In the genomic region with DNA sequence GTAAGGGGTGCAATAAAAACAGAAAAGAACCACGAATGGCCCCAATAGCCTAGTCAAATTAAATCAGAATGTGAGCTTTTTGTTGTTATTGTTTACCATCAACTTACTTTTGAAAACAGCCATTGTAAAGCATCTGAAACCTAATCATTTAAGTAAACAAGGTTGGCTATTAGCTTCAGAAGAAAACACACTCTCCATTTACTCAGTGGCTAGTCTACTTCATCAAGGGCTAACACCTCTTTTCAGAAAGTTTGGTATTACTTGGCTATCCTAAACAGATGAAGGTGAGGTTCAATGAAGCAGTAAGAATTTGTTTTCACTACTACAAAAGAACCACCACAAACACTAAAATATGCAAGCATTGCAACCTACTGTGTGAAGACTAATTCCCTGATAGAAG, we compare ENCODE assay signal across 16 cellular contexts.
DNase-seq lines count a peak whose midpoint lies in the region; ATAC-seq and TF ChIP-seq lines count a peak whose summit lies in the region.
"Had no signal": no experiment of that assay in that cellular context is flagged by ENCODE, and none has a peak within 500 bp of the region (broad histone marks: within the 10 kb centered on the region; RNA-seq: fewer than 3 reads in every experiment).

No MANE protein-coding gene starts in this region.

- H2AFZ ChIP-seq in mammary epithelial cell (ENCODE audit: low read depth, low read length): no peak overlapping the region
- H2AFZ ChIP-seq: GM23248 had no signal

- H3K9me3 ChIP-seq in mammary epithelial cell (replicated peaks; ENCODE audit: insufficient read depth, low read length) (no peaks in the 10 kb centered on the region), suprapubic skin (no peaks in the 10 kb centered on the region)
- H3K9me3 ChIP-seq: BLaER1, Caco-2 had no signal

- peak; percentile 52 for DNase-seq in NCI-H2107 treated with DMSO at 0.1 percent for 48 hours (lab: John Stamatoyannopoulos, UW; ENCODE audit: unreplicated experiment)
- DNase-seq in NCI-H2107 (lab: John Stamatoyannopoulos, UW): no peak
- DNase-seq in H7: peak; percentile 2
- no peak for DNase-seq in WTC11 (ENCODE audit: low spot score)
- DNase-seq in mammary epithelial cell: no peak
- no peak for DNase-seq in suprapubic skin (ENCODE audit: low spot score in 2 of 2)
- DNase-seq: 8988T; AML-193; Caco-2; CD8-positive, alpha-beta memory T cell; GF-D8; H9 had no signal

- peak; percentile 38; the same call in 1 of the 2 replicates for ATAC-seq in WTC11
- no peak for ATAC-seq in HG02623 (IDR thresholded peaks at IDR 0.05; ENCODE audit: unreplicated experiment)
- ATAC-seq: HepG2 had no signal

- no peaks in the 10 kb centered on the region for H3K36me3 Mint-ChIP-seq in WTC11
- H3K36me3 Mint-ChIP-seq: CD8-positive, alpha-beta memory T cell had no signal

- H3K27me3 ChIP-seq in H7 (ENCODE audit: control insufficient read depth, insufficient read depth, low read length) (no peaks in the 10 kb centered on the region; the same call in 1 of the 2 replicates), mammary epithelial cell (ENCODE audit: insufficient read depth, low read length) (no peaks in the 10 kb centered on the region), suprapubic skin (no peaks in the 10 kb centered on the region)
- H3K27me3 ChIP-seq: BLaER1 had no signal

- H3K4me2 ChIP-seq in mammary epithelial cell (ENCODE audit: insufficient read depth, low read depth, low read length): no peak overlapping the region
- H3K4me2 ChIP-seq: BLaER1 had no signal

- no peaks in the 10 kb centered on the region for H3K9me3 Mint-ChIP-seq in WTC11
- H3K9me3 Mint-ChIP-seq: H9 had no signal

- intact Hi-C loops in mammary epithelial cell (cut with micrococcal nuclease): loop anchor here (1.0 to 5.0 kb wide), 3 partner anchors 233 to 410 kb away; no protein-coding TSS in a partner anchor

- no peak overlapping the region for H3K27ac Mint-ChIP-seq in WTC11
- H3K27ac Mint-ChIP-seq: CD8-positive, alpha-beta memory T cell had no signal

- in situ Hi-C loops in mammary epithelial cell (cut with MboI; ENCODE audit: low sequenced_read_pairs in 2 of 2): no loop called here

- no peak overlapping the region for H3K9ac ChIP-seq in mammary epithelial cell (ENCODE audit: insufficient read depth, low read length)
- H3K9ac ChIP-seq: BLaER1, GM23248 had no signal

- POLR2A ChIA-PET in WTC11 (lab: Charles Lee): interaction anchor here (0.6 kb wide), 1 partner anchor 1322 kb away, joined by 3 read pairs; no protein-coding TSS in a partner anchor

- H3K36me3 ChIP-seq in H7 (replicated peaks; ENCODE audit: control insufficient read depth, insufficient read depth, low read length): no peaks in the 10 kb centered on the region
- no peaks in the 10 kb centered on the region for H3K36me3 ChIP-seq in mammary epithelial cell (ENCODE audit: insufficient read depth, low read length)
- no peaks in the 10 kb centered on the region for H3K36me3 ChIP-seq in suprapubic skin
- H3K36me3 ChIP-seq: BLaER1 had no signal

- H3K27me3 Mint-ChIP-seq in WTC11 (ENCODE audit: low read depth): peaks cover 32% of the 10 kb centered on the region
- H3K27me3 Mint-ChIP-seq: CD8-positive, alpha-beta memory T cell had no signal

- H3K79me2 ChIP-seq in mammary epithelial cell (ENCODE audit: insufficient read depth, low read length): no peaks in the 10 kb centered on the region

- H3K4me1 ChIP-seq in mammary epithelial cell (ENCODE audit: insufficient read depth, low read length): no peaks in the 10 kb centered on the region
- no peaks in the 10 kb centered on the region for H3K4me1 ChIP-seq in suprapubic skin
- H3K4me1 ChIP-seq: BLaER1, Caco-2 had no signal

- no peaks in the 10 kb centered on the region for H4K20me1 ChIP-seq in mammary epithelial cell (ENCODE audit: insufficient read depth, low read length)
- H4K20me1 ChIP-seq: BLaER1 had no signal

- CTCF ChIA-PET in WTC11 (lab: Charles Lee) (interaction anchor here (0.6 to 1.0 kb wide), 2 partner anchors 29 to 30 kb away, joined by 3 to 4 read pairs; no protein-coding TSS in a partner anchor), mammary epithelial cell (lab: Charles Lee; ENCODE audit: low non-redundant PET) (no interaction called here)

- TF ChIP-seq EP300 in suprapubic skin (IDR thresholded peaks at IDR 0.05): no peak

- no peak for TF ChIP-seq POLR2A in suprapubic skin (IDR thresholded peaks at IDR 0.05)

- H3K4me1 Mint-ChIP-seq in WTC11: peaks cover 13% of the 10 kb centered on the region
- H3K4me1 Mint-ChIP-seq: CD8-positive, alpha-beta memory T cell had no signal

- H3K27ac ChIP-seq in mammary epithelial cell (ENCODE audit: insufficient read depth, low read depth, low read length) (no peak overlapping the region), suprapubic skin (no peak overlapping the region)
- H3K27ac ChIP-seq: BLaER1, GM23248 had no signal

- dilution Hi-C loops in mammary epithelial cell (cut with HindIII; ENCODE audit: low sequenced_read_pairs): no loop called here

- BruUV-seq in mammary epithelial cell (replicated peaks; lab: Mats Ljungman, UMichigan): no TSS peak

- 20% methylated on average over 1 of the region's 1 CpG for WGBS in mammary epithelial cell (ENCODE audit: low coverage, missing lambda C conversion rate)
- 14% methylated on average over 1 of the region's 1 CpG for WGBS in suprapubic skin

- no peak for TF ChIP-seq CTCF in WTC11 (IDR thresholded peaks at IDR 0.05)
- no peak for TF ChIP-seq CTCF in mammary epithelial cell (conservative IDR thresholded peaks at IDR 0.05 in 1 of 2, IDR thresholded peaks at IDR 0.05 in 1 of 2; ENCODE audit: extremely low read depth in 1 of 2, insufficient read depth in 1 of 2, low read depth in 1 of 2, low read length in 2 of 2)
- TF ChIP-seq CTCF in suprapubic skin (IDR thresholded peaks at IDR 0.05): no peak

- no peak overlapping the region for H3K4me3 Mint-ChIP-seq in WTC11
- H3K4me3 Mint-ChIP-seq: CD8-positive, alpha-beta memory T cell; H9 had no signal

- H3K4me3 ChIP-seq in H7 (ENCODE audit: insufficient read depth, low read depth, low read length) (no peak overlapping the region), mammary epithelial cell (replicated peaks in 1 of 3; ENCODE audit: insufficient read depth in 1 of 3, low read depth in 2 of 3, low read length in 3 of 3) (no peak overlapping the region), suprapubic skin (no peak overlapping the region)
- H3K4me3 ChIP-seq: BLaER1, GM23248 had no signal

TF ChIP-seq in WTC11, 78 proteins besides CTCF, POLR2A, EP300 and RAD21 (continues in another document):
- TF ChIP-seq GTF2I (CRISPR knock-in tag; conservative IDR thresholded peaks at IDR 0.05) (no peak), NR3C1 (CRISPR knock-in tag; conservative IDR thresholded peaks at IDR 0.05; ENCODE audit: low read depth) (no peak), MXD4 (CRISPR knock-in tag; IDR thresholded peaks at IDR 0.05; ENCODE audit: borderline replicate concordance) (no peak), ZNF121 (CRISPR knock-in tag; IDR thresholded peaks at IDR 0.05) (no peak)
- TF ChIP-seq, protein P1, sequence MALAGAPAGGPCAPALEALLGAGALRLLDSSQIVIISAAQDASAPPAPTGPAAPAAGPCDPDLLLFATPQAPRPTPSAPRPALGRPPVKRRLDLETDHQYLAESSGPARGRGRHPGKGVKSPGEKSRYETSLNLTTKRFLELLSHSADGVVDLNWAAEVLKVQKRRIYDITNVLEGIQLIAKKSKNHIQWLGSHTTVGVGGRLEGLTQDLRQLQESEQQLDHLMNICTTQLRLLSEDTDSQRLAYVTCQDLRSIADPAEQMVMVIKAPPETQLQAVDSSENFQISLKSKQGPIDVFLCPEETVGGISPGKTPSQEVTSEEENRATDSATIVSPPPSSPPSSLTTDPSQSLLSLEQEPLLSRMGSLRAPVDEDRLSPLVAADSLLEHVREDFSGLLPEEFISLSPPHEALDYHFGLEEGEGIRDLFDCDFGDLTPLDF (CRISPR knock-in tag; IDR thresholded peaks at IDR 0.05): no peak
- TF ChIP-seq, protein P2, sequence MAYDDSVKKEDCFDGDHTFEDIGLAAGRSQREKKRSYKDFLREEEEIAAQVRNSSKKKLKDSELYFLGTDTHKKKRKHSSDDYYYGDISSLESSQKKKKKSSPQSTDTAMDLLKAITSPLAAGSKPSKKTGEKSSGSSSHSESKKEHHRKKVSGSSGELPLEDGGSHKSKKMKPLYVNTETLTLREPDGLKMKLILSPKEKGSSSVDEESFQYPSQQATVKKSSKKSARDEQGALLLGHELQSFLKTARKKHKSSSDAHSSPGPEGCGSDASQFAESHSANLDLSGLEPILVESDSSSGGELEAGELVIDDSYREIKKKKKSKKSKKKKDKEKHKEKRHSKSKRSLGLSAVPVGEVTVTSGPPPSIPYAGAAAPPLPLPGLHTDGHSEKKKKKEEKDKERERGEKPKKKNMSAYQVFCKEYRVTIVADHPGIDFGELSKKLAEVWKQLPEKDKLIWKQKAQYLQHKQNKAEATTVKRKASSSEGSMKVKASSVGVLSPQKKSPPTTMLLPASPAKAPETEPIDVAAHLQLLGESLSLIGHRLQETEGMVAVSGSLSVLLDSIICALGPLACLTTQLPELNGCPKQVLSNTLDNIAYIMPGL (CRISPR knock-in tag; IDR thresholded peaks at IDR 0.05): no peak
- TF ChIP-seq, protein P3, sequence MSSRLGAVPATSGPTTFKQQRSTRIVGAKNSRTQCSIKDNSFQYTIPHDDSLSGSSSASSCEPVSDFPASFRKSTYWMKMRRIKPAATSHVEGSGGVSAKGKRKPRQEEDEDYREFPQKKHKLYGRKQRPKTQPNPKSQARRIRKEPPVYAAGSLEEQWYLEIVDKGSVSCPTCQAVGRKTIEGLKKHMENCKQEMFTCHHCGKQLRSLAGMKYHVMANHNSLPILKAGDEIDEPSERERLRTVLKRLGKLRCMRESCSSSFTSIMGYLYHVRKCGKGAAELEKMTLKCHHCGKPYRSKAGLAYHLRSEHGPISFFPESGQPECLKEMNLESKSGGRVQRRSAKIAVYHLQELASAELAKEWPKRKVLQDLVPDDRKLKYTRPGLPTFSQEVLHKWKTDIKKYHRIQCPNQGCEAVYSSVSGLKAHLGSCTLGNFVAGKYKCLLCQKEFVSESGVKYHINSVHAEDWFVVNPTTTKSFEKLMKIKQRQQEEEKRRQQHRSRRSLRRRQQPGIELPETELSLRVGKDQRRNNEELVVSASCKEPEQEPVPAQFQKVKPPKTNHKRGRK (CRISPR knock-in tag; IDR thresholded peaks at IDR 0.05; ENCODE audit: borderline replicate concordance): no peak

Comparison
In these comparisons a context has a peak if more than half of its experiments do, and no peak if none do; other contexts are left out.
1. DNase-seq: peak in NCI-H2107 treated with DMSO at 0.1 percent for 48 hours (single experiment) and H7 (single experiment); none in NCI-H2107 (single experiment), WTC11 (single experiment), mammary epithelial cell (single experiment) and suprapubic skin (0 of 2).